Comparison of ENCODE assay signal across 1 cellular context in the genomic region with DNA sequence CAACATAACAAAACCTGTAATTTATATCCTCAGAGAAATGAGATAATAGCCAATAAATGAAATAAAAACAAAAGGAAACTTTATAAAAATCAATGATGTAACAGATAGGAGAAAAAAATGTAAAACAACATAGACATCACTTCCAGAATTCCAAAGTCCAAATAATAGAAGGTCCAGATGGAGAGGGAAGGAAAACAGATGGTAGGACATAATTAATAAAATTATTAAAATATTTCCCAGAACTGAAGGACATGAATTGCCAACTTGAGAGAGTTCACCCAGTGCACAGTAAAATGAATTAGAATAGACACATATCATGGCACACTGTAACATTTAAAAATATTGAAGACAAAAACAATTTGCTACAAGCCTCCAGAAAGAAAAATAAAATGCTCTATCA.
TF ChIP-seq lines count a peak whose summit lies in the region.

No MANE protein-coding gene starts in this region.

TF ChIP-seq in GM23338, 12 proteins besides CTCF, POLR2A, EP300 and RAD21 (continued from another document):
- TF ChIP-seq, protein P1, sequence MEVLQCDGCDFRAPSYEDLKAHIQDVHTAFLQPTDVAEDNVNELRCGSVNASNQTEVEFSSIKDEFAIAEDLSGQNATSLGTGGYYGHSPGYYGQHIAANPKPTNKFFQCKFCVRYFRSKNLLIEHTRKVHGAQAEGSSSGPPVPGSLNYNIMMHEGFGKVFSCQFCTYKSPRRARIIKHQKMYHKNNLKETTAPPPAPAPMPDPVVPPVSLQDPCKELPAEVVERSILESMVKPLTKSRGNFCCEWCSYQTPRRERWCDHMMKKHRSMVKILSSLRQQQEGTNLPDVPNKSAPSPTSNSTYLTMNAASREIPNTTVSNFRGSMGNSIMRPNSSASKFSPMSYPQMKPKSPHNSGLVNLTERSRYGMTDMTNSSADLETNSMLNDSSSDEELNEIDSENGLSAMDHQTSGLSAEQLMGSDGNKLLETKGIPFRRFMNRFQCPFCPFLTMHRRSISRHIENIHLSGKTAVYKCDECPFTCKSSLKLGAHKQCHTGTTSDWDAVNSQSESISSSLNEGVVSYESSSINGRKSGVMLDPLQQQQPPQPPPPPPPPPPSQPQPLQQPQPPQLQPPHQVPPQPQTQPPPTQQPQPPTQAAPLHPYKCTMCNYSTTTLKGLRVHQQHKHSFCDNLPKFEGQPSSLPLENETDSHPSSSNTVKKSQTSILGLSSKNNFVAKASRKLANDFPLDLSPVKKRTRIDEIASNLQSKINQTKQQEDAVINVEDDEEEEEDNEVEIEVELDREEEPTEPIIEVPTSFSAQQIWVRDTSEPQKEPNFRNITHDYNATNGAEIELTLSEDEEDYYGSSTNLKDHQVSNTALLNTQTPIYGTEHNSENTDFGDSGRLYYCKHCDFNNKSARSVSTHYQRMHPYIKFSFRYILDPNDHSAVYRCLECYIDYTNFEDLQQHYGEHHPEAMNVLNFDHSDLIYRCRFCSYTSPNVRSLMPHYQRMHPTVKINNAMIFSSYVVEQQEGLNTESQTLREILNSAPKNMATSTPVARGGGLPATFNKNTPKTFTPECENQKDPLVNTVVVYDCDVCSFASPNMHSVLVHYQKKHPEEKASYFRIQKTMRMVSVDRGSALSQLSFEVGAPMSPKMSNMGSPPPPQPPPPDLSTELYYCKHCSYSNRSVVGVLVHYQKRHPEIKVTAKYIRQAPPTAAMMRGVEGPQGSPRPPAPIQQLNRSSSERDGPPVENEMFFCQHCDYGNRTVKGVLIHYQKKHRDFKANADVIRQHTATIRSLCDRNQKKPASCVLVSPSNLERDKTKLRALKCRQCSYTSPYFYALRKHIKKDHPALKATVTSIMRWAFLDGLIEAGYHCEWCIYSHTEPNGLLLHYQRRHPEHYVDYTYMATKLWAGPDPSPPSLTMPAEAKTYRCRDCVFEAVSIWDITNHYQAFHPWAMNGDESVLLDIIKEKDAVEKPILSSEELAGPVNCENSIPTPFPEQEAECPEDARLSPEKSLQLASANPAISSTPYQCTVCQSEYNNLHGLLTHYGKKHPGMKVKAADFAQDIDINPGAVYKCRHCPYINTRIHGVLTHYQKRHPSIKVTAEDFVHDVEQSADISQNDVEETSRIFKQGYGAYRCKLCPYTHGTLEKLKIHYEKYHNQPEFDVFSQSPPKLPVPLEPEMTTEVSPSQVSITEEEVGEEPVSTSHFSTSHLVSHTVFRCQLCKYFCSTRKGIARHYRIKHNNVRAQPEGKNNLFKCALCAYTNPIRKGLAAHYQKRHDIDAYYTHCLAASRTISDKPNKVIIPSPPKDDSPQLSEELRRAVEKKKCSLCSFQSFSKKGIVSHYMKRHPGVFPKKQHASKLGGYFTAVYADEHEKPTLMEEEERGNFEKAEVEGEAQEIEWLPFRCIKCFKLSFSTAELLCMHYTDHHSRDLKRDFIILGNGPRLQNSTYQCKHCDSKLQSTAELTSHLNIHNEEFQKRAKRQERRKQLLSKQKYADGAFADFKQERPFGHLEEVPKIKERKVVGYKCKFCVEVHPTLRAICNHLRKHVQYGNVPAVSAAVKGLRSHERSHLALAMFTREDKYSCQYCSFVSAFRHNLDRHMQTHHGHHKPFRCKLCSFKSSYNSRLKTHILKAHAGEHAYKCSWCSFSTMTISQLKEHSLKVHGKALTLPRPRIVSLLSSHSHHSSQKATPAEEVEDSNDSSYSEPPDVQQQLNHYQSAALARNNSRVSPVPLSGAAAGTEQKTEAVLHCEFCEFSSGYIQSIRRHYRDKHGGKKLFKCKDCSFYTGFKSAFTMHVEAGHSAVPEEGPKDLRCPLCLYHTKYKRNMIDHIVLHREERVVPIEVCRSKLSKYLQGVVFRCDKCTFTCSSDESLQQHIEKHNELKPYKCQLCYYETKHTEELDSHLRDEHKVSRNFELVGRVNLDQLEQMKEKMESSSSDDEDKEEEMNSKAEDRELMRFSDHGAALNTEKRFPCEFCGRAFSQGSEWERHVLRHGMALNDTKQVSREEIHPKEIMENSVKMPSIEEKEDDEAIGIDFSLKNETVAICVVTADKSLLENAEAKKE (CRISPR knock-in tag; IDR thresholded peaks at IDR 0.05): no peak
- TF ChIP-seq EZH2phosphoT487 (IDR thresholded peaks at IDR 0.05; ENCODE audit: unreplicated experiment): no peak
- TF ChIP-seq JUNB (IDR thresholded peaks at IDR 0.05; ENCODE audit: unreplicated experiment): no peak
